Comparison of ENCODE assay signal across 35 cellular contexts in the genomic region with DNA sequence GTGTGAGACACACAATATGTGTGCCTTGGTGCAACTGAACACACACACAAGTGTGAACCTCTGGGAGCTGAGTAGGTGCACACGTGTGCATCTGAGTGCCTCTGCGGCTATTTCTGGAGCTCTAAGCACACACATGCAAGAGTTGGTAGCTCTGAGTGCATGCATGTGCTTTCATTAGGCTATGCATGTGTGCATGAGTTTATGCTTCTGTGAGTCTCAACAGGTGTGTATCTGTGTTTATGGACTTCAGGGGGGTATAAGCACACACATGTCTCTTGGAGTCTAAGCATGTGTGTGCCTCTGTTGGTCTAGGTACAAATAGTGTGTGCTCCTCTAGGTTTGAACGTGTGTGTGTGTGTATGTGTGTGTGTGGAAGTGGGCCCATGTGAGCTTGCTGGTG. TPM values are rescaled to one million over a fixed set of nuclear protein-coding genes. Genes with fewer than 3 reads are reported as not detected.
"Had no signal": no experiment of that assay in that cellular context is flagged by ENCODE, and none has a peak within 500 bp of the region (broad histone marks: within the 10 kb centered on the region; RNA-seq: fewer than 3 reads in every experiment).

No MANE protein-coding gene starts in this region.

- H3K27ac ChIP-seq: colonic mucosa, esophagus squamous epithelium, heart right ventricle, left lung, prostate gland, right atrium auricular region, skin epidermis, spleen, thoracic aorta, tibial nerve, upper lobe of left lung, uterus had no signal

- H3K36me3 ChIP-seq: colonic mucosa, esophagus squamous epithelium, heart right ventricle, left lung, prostate gland, right atrium auricular region, spleen, tibial nerve, upper lobe of left lung, uterus had no signal

- H3K27me3 Mint-ChIP-seq: naive B cell; natural killer cell treated with Interleukin-12 subunit alpha and Interleukin-12 subunit beta and Interleukin-15 and Interleukin-18, amount 100 ng/mL, for 72 hours; stimulated activated naive CD8-positive, alpha-beta T cell treated with anti-CD3 and anti-CD28 coated beads, Interleukin-15, Interleukin-2, amounts not matched to agents 100 ng/mL and 50 ng/mL, for 24 hours had no signal

- H3K27me3 ChIP-seq: colonic mucosa, esophagus squamous epithelium, heart right ventricle, left lung, right atrium auricular region, spleen, tibial nerve, upper lobe of left lung, uterus had no signal

- H3K4me1 Mint-ChIP-seq: stimulated activated memory B cell treated with anti-CD40 and anti-IgM and Interleukin-4, amounts not matched to agents 10 μg/mL and 1 μg/mL and 100 μg/mL, for 72 hours had no signal

- FAIRE-seq: endothelial cell of umbilical vein, islet of Langerhans had no signal

- H3K9me3 ChIP-seq: colonic mucosa, esophagus squamous epithelium, heart right ventricle, left lung, mucosa of descending colon, prostate gland, right atrium auricular region, spleen, thoracic aorta, tibial nerve, upper lobe of left lung, uterus had no signal

- H3K4me3 Mint-ChIP-seq: dendritic cell treated with granulocyte-macrophage colony-stimulating factor and Interleukin-4, amounts not matched to agents 40 ng/mL and 50 ng/mL, for 4 days; endodermal cell; mesothelial cell of epicardium; naive B cell; natural killer cell treated with Interleukin-12 subunit alpha and Interleukin-12 subunit beta and Interleukin-15 and Interleukin-18, amount 100 ng/mL, for 72 hours; stimulated activated memory B cell treated with anti-CD40 and anti-IgM and Interleukin-4, amounts not matched to agents 10 μg/mL and 1 μg/mL and 100 μg/mL, for 72 hours; stimulated activated naive CD8-positive, alpha-beta T cell treated with anti-CD3 and anti-CD28 coated beads, Interleukin-15, Interleukin-2, amounts not matched to agents 100 ng/mL and 50 ng/mL, for 24 hours had no signal

- H3K4me3 ChIP-seq: colonic mucosa, esophagus squamous epithelium, heart right ventricle, left lung, mucosa of descending colon, prostate gland, right atrium auricular region, skin epidermis, spleen, thoracic aorta, tibial nerve, upper lobe of left lung, uterus had no signal

- H3K4me1 ChIP-seq: colonic mucosa, prostate gland had no signal

- ATAC-seq: heart right ventricle; left cardiac atrium; left lung; mucosa of descending colon; natural killer cell treated with Interleukin-12 subunit alpha and Interleukin-12 subunit beta and Interleukin-15 and Interleukin-18, amount 100 ng/mL, for 72 hours; stimulated activated memory B cell treated with anti-CD40 and anti-IgM and Interleukin-4, amounts not matched to agents 10 μg/mL and 1 μg/mL and 100 μg/mL, for 72 hours had no signal

- H3K27ac Mint-ChIP-seq: dendritic cell treated with granulocyte-macrophage colony-stimulating factor and Interleukin-4, amounts not matched to agents 40 ng/mL and 50 ng/mL, for 4 days; endodermal cell; mesothelial cell of epicardium; naive B cell; natural killer cell treated with Interleukin-12 subunit alpha and Interleukin-12 subunit beta and Interleukin-15 and Interleukin-18, amount 100 ng/mL, for 72 hours; stimulated activated memory B cell treated with anti-CD40 and anti-IgM and Interleukin-4, amounts not matched to agents 10 μg/mL and 1 μg/mL and 100 μg/mL, for 72 hours; stimulated activated naive CD8-positive, alpha-beta T cell treated with anti-CD3 and anti-CD28 coated beads, Interleukin-15, Interleukin-2, amounts not matched to agents 100 ng/mL and 50 ng/mL, for 24 hours had no signal

- DNase-seq: colonic mucosa; effector CD8-positive, alpha-beta T cell; endodermal cell; esophagus squamous epithelium; foreskin melanocyte; glutamatergic neuron; heart right ventricle; hippocampal formation; left cardiac atrium; left lung; mesenchymal stem cell; mucosa of descending colon; naive B cell; nucleus accumbens; spleen; stimulated activated CD4-positive, alpha-beta T cell treated with anti-CD3 and anti-CD28 coated beads, Interleukin-4, amount 100 ng/mL, for 4 hours; upper lobe of left lung; uterus had no signal

- H3K9me3 Mint-ChIP-seq: dendritic cell treated with granulocyte-macrophage colony-stimulating factor and Interleukin-4, amounts not matched to agents 40 ng/mL and 50 ng/mL, for 4 days; endodermal cell; mesothelial cell of epicardium; natural killer cell treated with Interleukin-12 subunit alpha and Interleukin-12 subunit beta and Interleukin-15 and Interleukin-18, amount 100 ng/mL, for 72 hours; stimulated activated memory B cell treated with anti-CD40 and anti-IgM and Interleukin-4, amounts not matched to agents 10 μg/mL and 1 μg/mL and 100 μg/mL, for 72 hours; stimulated activated naive CD8-positive, alpha-beta T cell treated with anti-CD3 and anti-CD28 coated beads, Interleukin-15, Interleukin-2, amounts not matched to agents 100 ng/mL and 50 ng/mL, for 24 hours had no signal

- H3K36me3 Mint-ChIP-seq: mesothelial cell of epicardium; naive B cell; natural killer cell treated with Interleukin-12 subunit alpha and Interleukin-12 subunit beta and Interleukin-15 and Interleukin-18, amount 100 ng/mL, for 72 hours; stimulated activated memory B cell treated with anti-CD40 and anti-IgM and Interleukin-4, amounts not matched to agents 10 μg/mL and 1 μg/mL and 100 μg/mL, for 72 hours had no signal

RNA-seq across cellular contexts. Expression of a gene that starts 25.8 kb away (rescaled TPM):
- total RNA-seq: colonic mucosa; endodermal cell; endothelial cell of umbilical vein; epithelial cell of proximal tubule; esophagus squamous epithelium; heart right ventricle; kidney epithelial cell; left cardiac atrium; left lung; lower leg skin; lung microvascular endothelial cell; mesothelial cell of epicardium; mucosa of descending colon; natural killer cell treated with Interleukin-12 subunit alpha and Interleukin-12 subunit beta and Interleukin-15 and Interleukin-18, amount 100 ng/mL, for 72 hours; osteocyte; prostate gland; right atrium auricular region; spleen; thoracic aorta; upper lobe of left lung; uterus had no signal
- polyA plus RNA-seq: endothelial cell of umbilical vein, heart right ventricle, spleen had no signal
